ENCODE assay signal across 29 cellular contexts in genomic region chr22:19724927-19725661, GRCh38. TPM values are rescaled to one million over a fixed set of nuclear protein-coding genes. Genes with fewer than 3 reads are reported as not detected.
DNase-seq lines count a peak whose midpoint lies in the region; ATAC-seq and TF ChIP-seq lines count a peak whose summit lies in the region.
"Had no signal": no experiment of that assay in that cellular context is flagged by ENCODE, and none has a peak within 500 bp of the region (broad histone marks: within the 10 kb centered on the region; RNA-seq: fewer than 3 reads in every experiment).

No MANE protein-coding gene starts in this region.

- TF ChIP-seq CTCF in Calu3 (IDR thresholded peaks at IDR 0.05; ENCODE audit: unreplicated experiment) (no peak), endodermal cell (conservative IDR thresholded peaks at IDR 0.05) (no peak), nephron progenitor cell (IDR thresholded peaks at IDR 0.05) (no peak), RWPE1 (conservative IDR thresholded peaks at IDR 0.05; ENCODE audit: low read depth) (no peak), left ventricle myocardium inferior (IDR thresholded peaks at IDR 0.05; ENCODE audit: borderline replicate concordance) (no peak)

- POLR2A ChIA-PET in T-cell (lab: Charles Lee) (no interaction called here), RWPE1 (lab: Yijun Ruan, JAX; ENCODE audit: low non-redundant PET) (no interaction called here)

- intact Hi-C loops in Calu3 (cut with micrococcal nuclease; ENCODE audit: unreplicated experiment), result no loop called here
- intact Hi-C loops in left ventricle myocardium inferior (cut with micrococcal nuclease), result no loop called here

- H3K36me3 Mint-ChIP-seq in Calu3 (ENCODE audit: insufficient read depth, unreplicated experiment) (peaks cover 24% of the 10 kb centered on the region), T-cell (no peaks in the 10 kb centered on the region), endodermal cell (ENCODE audit: low read depth) (peaks cover 12% of the 10 kb centered on the region), nephron progenitor cell (ENCODE audit: low read depth) (peaks cover 8% of the 10 kb centered on the region)
- H3K36me3 Mint-ChIP-seq: CD4-positive, CD25-positive, alpha-beta regulatory T cell had no signal

- CTCF ChIA-PET in Calu3 (lab: Charles Lee) (interaction anchor here (0.7 kb wide), 1 partner anchor 40 kb away, joined by 6 read pairs; no protein-coding TSS in a partner anchor), T-cell (lab: Charles Lee) (no interaction called here), RWPE1 (lab: Yijun Ruan, JAX) (no interaction called here)

- H3K4me3 ChIP-seq in endodermal cell (ENCODE audit: low read length), result no peak overlapping the region
- H3K4me3 ChIP-seq in left ventricle myocardium inferior, result no peak overlapping the region
- H3K4me3 ChIP-seq: gastroesophageal sphincter, HAP-1, sigmoid colon had no signal

- H3K36me3 ChIP-seq in endodermal cell (ENCODE audit: control insufficient read depth, insufficient read depth, low read length) (no peaks in the 10 kb centered on the region), left ventricle myocardium inferior (peaks cover 25% of the 10 kb centered on the region)

- no peak for ATAC-seq in T-cell (replicated peaks in 1 of 4)
- ATAC-seq: gastroesophageal sphincter had no signal

- DNase-seq in Calu3, result no peak
- DNase-seq in T-cell, result no peak
- DNase-seq in endodermal cell, result no peak
- no peak for DNase-seq in nephron progenitor cell
- no peak for DNase-seq in RWPE1 (ENCODE audit: low spot score)
- no peak for DNase-seq in kidney tubule cell (ENCODE audit: low spot score)
- no peak for DNase-seq in left ventricle myocardium inferior
- no peak for DNase-seq in COLO668 (lab: John Stamatoyannopoulos, UW; ENCODE audit: unreplicated experiment)
- DNase-seq: activated CD8-positive, alpha-beta memory T cell treated with anti-CD3 and anti-CD28 coated beads for 24 hours; activated naive CD4-positive, alpha-beta T cell treated with anti-CD3 and anti-CD28 coated beads, Interleukin-2, amount 50 U/mL, for 16 hours; activated T-cell treated with anti-CD3 and anti-CD28 coated beads, Interleukin-2, amount 50 U/mL, for 24 hours; CD4-positive, CD25-positive, alpha-beta regulatory T cell; DMS53; effector CD8-positive, alpha-beta T cell; esophagus squamous epithelium; GF-D8; mesendoderm; MV-4-11; NCI-H1694; NCI-H2171; NCI-H526; posterior cingulate gyrus; sigmoid colon; stimulated activated CD4-positive, alpha-beta T cell treated with anti-CD3 and anti-CD28 coated beads, Interleukin-15, amount 100 ng/mL, for 24 hours had no signal

- H3K4me1 ChIP-seq in endodermal cell (ENCODE audit: control insufficient read depth, insufficient read depth, low read length), result no peaks in the 10 kb centered on the region
- H3K4me1 ChIP-seq in left ventricle myocardium inferior, result peaks cover 41% of the 10 kb centered on the region

- H3K4me3 Mint-ChIP-seq in Calu3 (ENCODE audit: low read depth, unreplicated experiment) (peak overlapping the region; percentile 69), T-cell (peak overlapping the region; percentile 24 to 59 (median 44)), endodermal cell (peak overlapping the region; percentile 31), nephron progenitor cell (peak overlapping the region; percentile 74)
- H3K4me3 Mint-ChIP-seq: activated T-cell treated with anti-CD3 and anti-CD28 coated beads, Interleukin-2, amount 50 U/mL, for 24 hours had no signal

- H3K27me3 Mint-ChIP-seq in Calu3 (ENCODE audit: unreplicated experiment) (peaks cover 98% of the 10 kb centered on the region), T-cell (peaks cover 24 to 45% of the 10 kb centered on the region in 2 donors), endodermal cell (ENCODE audit: insufficient read depth) (peaks cover 90% of the 10 kb centered on the region), nephron progenitor cell (ENCODE audit: low read depth, poor library complexity) (peaks cover 96% of the 10 kb centered on the region)

- 72 to 76% methylated on average over 36 to 45 of the region's 45 CpGs for WGBS in endodermal cell (ENCODE audit: insufficient coverage in 1 of 2, insufficient read length in 1 of 2), 2 experiments

- H3K27ac Mint-ChIP-seq in Calu3 (ENCODE audit: unreplicated experiment), result no peak overlapping the region
- peak overlapping the region in 1 of 2 donors; percentile 52 for H3K27ac Mint-ChIP-seq in T-cell
- H3K27ac Mint-ChIP-seq in endodermal cell, result no peak overlapping the region
- no peak overlapping the region for H3K27ac Mint-ChIP-seq in nephron progenitor cell
- H3K27ac Mint-ChIP-seq: activated T-cell treated with anti-CD3 and anti-CD28 coated beads, Interleukin-2, amount 50 U/mL, for 24 hours had no signal

- no peak overlapping the region for H3K27ac ChIP-seq in endodermal cell (ENCODE audit: low read depth, low read length)
- H3K27ac ChIP-seq in RWPE1, result no peak overlapping the region
- no peak overlapping the region for H3K27ac ChIP-seq in left ventricle myocardium inferior (replicated peaks)
- H3K27ac ChIP-seq: esophagus squamous epithelium, gastroesophageal sphincter, sigmoid colon had no signal

- BruUV-seq in Calu3 (replicated peaks; lab: Mats Ljungman, UMichigan), result no TSS peak

- H3K9ac ChIP-seq in endodermal cell (ENCODE audit: extremely low read depth, low read length, poor library complexity, severe bottlenecking), result no peak overlapping the region

- H3K27me3 ChIP-seq in endodermal cell (ENCODE audit: control insufficient read depth, insufficient read depth, low read length, poor library complexity, severe bottlenecking) (peaks cover 100% of the 10 kb centered on the region), left ventricle myocardium inferior (ENCODE audit: low read depth) (peaks cover 42% of the 10 kb centered on the region)

- no peaks in the 10 kb centered on the region for H3K9me3 Mint-ChIP-seq in Calu3 (ENCODE audit: low read depth, unreplicated experiment)
- H3K9me3 Mint-ChIP-seq in T-cell, result no peaks in the 10 kb centered on the region
- H3K9me3 Mint-ChIP-seq in endodermal cell, result no peaks in the 10 kb centered on the region
- H3K9me3 Mint-ChIP-seq in nephron progenitor cell, result peaks cover 32% of the 10 kb centered on the region
- H3K9me3 Mint-ChIP-seq: activated T-cell treated with anti-CD3 and anti-CD28 coated beads, Interleukin-2, amount 50 U/mL, for 24 hours; CD4-positive, CD25-positive, alpha-beta regulatory T cell had no signal

- no peaks in the 10 kb centered on the region for H3K9me3 ChIP-seq in endodermal cell (ENCODE audit: control insufficient read depth, low read length)
- no peaks in the 10 kb centered on the region for H3K9me3 ChIP-seq in left ventricle myocardium inferior (replicated peaks)
- H3K9me3 ChIP-seq: esophagus squamous epithelium, gastroesophageal sphincter, HAP-1, sigmoid colon had no signal

- H3K4me1 Mint-ChIP-seq in Calu3 (ENCODE audit: low read depth, unreplicated experiment), result peaks cover 9% of the 10 kb centered on the region
- H3K4me1 Mint-ChIP-seq in T-cell, result peaks cover 5 to 15% (median 9%) of the 10 kb centered on the region in 3 donors
- H3K4me1 Mint-ChIP-seq in endodermal cell, result peaks cover 5% of the 10 kb centered on the region
- H3K4me1 Mint-ChIP-seq in nephron progenitor cell, result peaks cover 20% of the 10 kb centered on the region

RNA-seq across cellular contexts. Expression of gene GP1BB, which starts 1.8 kb away (rescaled TPM):
- not detected in 2 replicates for total RNA-seq in Calu3 (2022)
- 1 to 10 TPM in 1 of 5 donors, under 1 TPM in 4; 0.19 to 2.1 (median 0.36) TPM for total RNA-seq in T-cell
- total RNA-seq in endodermal cell, result under 1 TPM; 0.48 to 0.62 TPM
- 4.2 TPM for polyA plus RNA-seq in endodermal cell (2013, experiment 1 of 2)
- polyA plus RNA-seq in endodermal cell (2013, experiment 2 of 2), result 5.0 TPM
- total RNA-seq in left ventricle myocardium inferior, result not detected
- total RNA-seq: T-helper 2 cell treated with Interferon-gamma antibody and Interleukin-4, amounts not matched to agents 100 ng/mL and 5 ng/mL, for 36 hours had no signal
- polyA plus RNA-seq: CD4-positive, CD25-positive, alpha-beta regulatory T cell had no signal

RNA-seq across cellular contexts. Expression of gene SEPTIN5, which starts 10.8 kb away (rescaled TPM):
- total RNA-seq in Calu3 (2022), result 2.3 and 3.3 TPM in 2 replicates
- total RNA-seq in T-cell, result 1 to 10 TPM in 3 of 5 donors, under 1 TPM in 2; 0.33 to 3.2 (median 1.2) TPM
- 10 to 100 TPM in 1 of 2 donors, 1 to 10 TPM in 1; 9.8 to 20.0 TPM for total RNA-seq in endodermal cell
- 45.2 TPM for polyA plus RNA-seq in endodermal cell (2013, experiment 1 of 2)
- 45.0 TPM for polyA plus RNA-seq in endodermal cell (2013, experiment 2 of 2)
- total RNA-seq in left ventricle myocardium inferior, result 141 TPM
- total RNA-seq: T-helper 2 cell treated with Interferon-gamma antibody and Interleukin-4, amounts not matched to agents 100 ng/mL and 5 ng/mL, for 36 hours had no signal
- polyA plus RNA-seq: CD4-positive, CD25-positive, alpha-beta regulatory T cell had no signal

RNA-seq across cellular contexts. Expression of gene TBX1, which starts 35.5 kb away (rescaled TPM):
- total RNA-seq in Calu3 (2022) (not detected in 2 replicates), T-cell (under 1 TPM in 1 of 5 donors, not detected in 4; 0.20 TPM), endodermal cell (1 to 10 TPM in 1 of 2 donors, not detected in 1; 1.3 TPM), left ventricle myocardium inferior (8.0 TPM)
- 0.75 TPM for polyA plus RNA-seq in endodermal cell (2013, experiment 1 of 2)
- polyA plus RNA-seq in endodermal cell (2013, experiment 2 of 2), result 1.2 TPM
- total RNA-seq: CD4-positive, CD25-positive, alpha-beta regulatory T cell; temporal lobe had no signal
- polyA plus RNA-seq: CD4-positive, CD25-positive, alpha-beta regulatory T cell; neural cell had no signal
